11 cellular contexts compared by ENCODE assay signal in genomic region chr15:64633332-64633731, GRCh38.
A peak's percentile ranks its signal among the peaks of the same experiment; 100 is the strongest.
DNase-seq lines count a peak whose midpoint lies in the region; ATAC-seq and TF ChIP-seq lines count a peak whose summit lies in the region.
"Had no signal": no experiment of that assay in that cellular context is flagged by ENCODE, and none has a peak within 500 bp of the region (broad histone marks: within the 10 kb centered on the region; RNA-seq: fewer than 3 reads in every experiment).

No MANE protein-coding gene starts in this region.

- H3K9me3 ChIP-seq in T-helper 17 cell (ENCODE audit: control insufficient read depth, low read length, poor library complexity, severe bottlenecking) (no peaks in the 10 kb centered on the region), hepatocyte (ENCODE audit: low read depth) (peaks cover 6% of the 10 kb centered on the region), stomach (no peaks in the 10 kb centered on the region)

- H3K4me3 ChIP-seq in hepatocyte = no peak overlapping the region
- H3K4me3 ChIP-seq in stomach = no peak overlapping the region
- H3K4me3 ChIP-seq: lung had no signal

- no peaks in the 10 kb centered on the region for H4K20me1 ChIP-seq in hepatocyte (ENCODE audit: insufficient read depth, poor library complexity, severe bottlenecking)

- H3K27ac ChIP-seq in hepatocyte = peak overlapping the region; percentile 85
- peak overlapping the region in 4 of 5 donors; percentile 74 to 83 (median 80) for H3K27ac ChIP-seq in stomach

- WGBS in hepatocyte (ENCODE audit: low lambda C conversion rate, missing lambda C conversion rate) = 95% methylated on average over 5 of the region's 5 CpGs
- 90 to 96% (median 92%) methylated on average over 5 of the region's 5 CpGs for WGBS in stomach, 5 donors

- H3K27me3 ChIP-seq in hepatocyte (no peaks in the 10 kb centered on the region), stomach (no peaks in the 10 kb centered on the region)

- intact Hi-C loops in stomach (cut with DNase I; ENCODE audit: low total_unique reads) = no loop called here

- no peaks in the 10 kb centered on the region for H3K9me2 ChIP-seq in hepatocyte (replicated peaks; ENCODE audit: insufficient read depth)

- no peak overlapping the region for H3K4me3 Mint-ChIP-seq in activated naive CD4-positive, alpha-beta T cell treated with anti-CD3 and anti-CD28 coated beads, Interleukin-2, amount 10 ng/mL, durations not matched to agents 7 days and 5 days
- no peak overlapping the region for H3K4me3 Mint-ChIP-seq in T-helper 17 cell

- no peak for TF ChIP-seq EP300 in stomach (IDR thresholded peaks at IDR 0.05)

- no peak overlapping the region for H2AFZ ChIP-seq in hepatocyte

- no peaks in the 10 kb centered on the region for H3K27me3 Mint-ChIP-seq in activated naive CD4-positive, alpha-beta T cell treated with anti-CD3 and anti-CD28 coated beads, Interleukin-2, amount 10 ng/mL, durations not matched to agents 7 days and 5 days
- H3K27me3 Mint-ChIP-seq in T-helper 17 cell = no peaks in the 10 kb centered on the region

- TF ChIP-seq POLR2A in stomach (IDR thresholded peaks at IDR 0.05) = no peak

- H3K9me3 Mint-ChIP-seq in activated naive CD4-positive, alpha-beta T cell treated with anti-CD3 and anti-CD28 coated beads, Interleukin-2, amount 10 ng/mL, durations not matched to agents 7 days and 5 days = peaks cover 10% of the 10 kb centered on the region

- CTCF ChIA-PET in activated naive CD4-positive, alpha-beta T cell treated with anti-CD3 and anti-CD28 coated beads, Interleukin-2, amount 10 ng/mL, durations not matched to agents 7 days and 5 days (lab: Charles Lee) = interaction anchor here (1.0 to 3.2 kb wide), 3 partner anchors 18 to 36 kb away, joined by 3 to 12 read pairs (median 3); no protein-coding TSS in a partner anchor

- peak overlapping the region; percentile 50 for H3K27ac Mint-ChIP-seq in activated naive CD4-positive, alpha-beta T cell treated with anti-CD3 and anti-CD28 coated beads, Interleukin-2, amount 10 ng/mL, durations not matched to agents 7 days and 5 days
- H3K27ac Mint-ChIP-seq in T-helper 17 cell = peak overlapping the region; percentile 94

- H3K4me1 Mint-ChIP-seq in activated naive CD4-positive, alpha-beta T cell treated with anti-CD3 and anti-CD28 coated beads, Interleukin-2, amount 10 ng/mL, durations not matched to agents 7 days and 5 days = peaks cover 58% of the 10 kb centered on the region
- peaks cover 52% of the 10 kb centered on the region for H3K4me1 Mint-ChIP-seq in T-helper 17 cell

- ATAC-seq in T-helper 17 cell (no peak), HG03571 (IDR thresholded peaks at IDR 0.05; ENCODE audit: unreplicated experiment) (no peak), HG03521 (IDR thresholded peaks at IDR 0.05; ENCODE audit: unreplicated experiment) (no peak)

- peaks cover 36% of the 10 kb centered on the region for H3K4me1 ChIP-seq in hepatocyte (ENCODE audit: insufficient read depth)
- H3K4me1 ChIP-seq in stomach = peaks cover 38 to 67% (median 46%) of the 10 kb centered on the region in 4 donors

- no peak for TF ChIP-seq CTCF in hepatocyte (IDR thresholded peaks at IDR 0.05; ENCODE audit: poor library complexity)
- TF ChIP-seq CTCF in stomach (IDR thresholded peaks at IDR 0.05) = no peak

- H3K79me2 ChIP-seq in hepatocyte = peaks cover 68% of the 10 kb centered on the region

- no peak overlapping the region for H3K4me2 ChIP-seq in hepatocyte

- no peak for DNase-seq in activated naive CD4-positive, alpha-beta T cell treated with anti-CD3 and anti-CD28 coated beads, Interleukin-2, amount 10 ng/mL, durations not matched to agents 7 days and 5 days
- no peak for DNase-seq in activated naive CD4-positive, alpha-beta T cell treated with anti-CD3 and anti-CD28 coated beads, Interleukin-2, amount 50 U/mL, for 16 hours
- DNase-seq in T-helper 17 cell (no peak), hepatocyte (ENCODE audit: low spot score) (no peak), stomach (no peak), SKM-1 treated with dmso at 0.1 percent for 144 hours (lab: John Stamatoyannopoulos, UW; ENCODE audit: unreplicated experiment) (no peak)
- DNase-seq: NCI-H2029, occipital lobe had no signal

- H3K36me3 ChIP-seq in hepatocyte (replicated peaks; ENCODE audit: insufficient read depth, low read depth) (no peaks in the 10 kb centered on the region), stomach (peaks cover 0 to 14% (median 2%) of the 10 kb centered on the region in 4 donors)

- H3K36me3 Mint-ChIP-seq in activated naive CD4-positive, alpha-beta T cell treated with anti-CD3 and anti-CD28 coated beads, Interleukin-2, amount 10 ng/mL, durations not matched to agents 7 days and 5 days = peaks cover 49% of the 10 kb centered on the region
- peaks cover 2% of the 10 kb centered on the region for H3K36me3 Mint-ChIP-seq in T-helper 17 cell (ENCODE audit: low read depth)
